1 cellular context compared by ENCODE assay signal in genomic region chr15:63517614-63518013, GRCh38.
TF ChIP-seq lines count a peak whose summit lies in the region.

No MANE protein-coding gene starts in this region.

TF ChIP-seq in GM12878, 131 proteins besides CTCF, POLR2A, EP300 and RAD21 (continued from another document):
- TF ChIP-seq PRDM15 (CRISPR knock-in tag; IDR thresholded peaks at IDR 0.05) (no peak), RELA (IDR thresholded peaks at IDR 0.05; ENCODE audit: borderline replicate concordance, partially characterized antibody) (no peak), ELK1 (IDR thresholded peaks at IDR 0.05; ENCODE audit: low read depth, low read length) (no peak), BCL3 (IDR thresholded peaks at IDR 0.05; ENCODE audit: borderline replicate concordance, insufficient read depth, low read depth, low read length, poor library complexity, severe bottlenecking) (no peak), SUPT20H (IDR thresholded peaks at IDR 0.05; ENCODE audit: borderline replicate concordance, control insufficient read depth, low read depth, low read length) (no peak), CUX1 (IDR thresholded peaks at IDR 0.05; ENCODE audit: insufficient replicate concordance, low read depth, low read length) (no peak), ESRRA (IDR thresholded peaks at IDR 0.05; ENCODE audit: low read length) (no peak), ZNF687 (IDR thresholded peaks at IDR 0.05) (no peak), MTA3 (IDR thresholded peaks at IDR 0.05; ENCODE audit: borderline replicate concordance, low read length) (no peak), ZNF217 (IDR thresholded peaks at IDR 0.05) (no peak), PKNOX1 (IDR thresholded peaks at IDR 0.05) (no peak), ZSCAN29 (IDR thresholded peaks at IDR 0.05) (no peak), SMAD1 (IDR thresholded peaks at IDR 0.05; ENCODE audit: low read depth, partially characterized antibody) (no peak), ZNF274 (IDR thresholded peaks at IDR 0.05; ENCODE audit: insufficient read depth, insufficient read length) (no peak), BHLHE40 (IDR thresholded peaks at IDR 0.05; ENCODE audit: borderline replicate concordance in 1 of 2, low read depth in 2 of 2, low read length in 1 of 2) (no peak), NFYA (IDR thresholded peaks at IDR 0.05; ENCODE audit: borderline replicate concordance, low read depth, low read length) (no peak)
